Comparison of ENCODE assay signal across 15 cellular contexts in the genomic region with DNA sequence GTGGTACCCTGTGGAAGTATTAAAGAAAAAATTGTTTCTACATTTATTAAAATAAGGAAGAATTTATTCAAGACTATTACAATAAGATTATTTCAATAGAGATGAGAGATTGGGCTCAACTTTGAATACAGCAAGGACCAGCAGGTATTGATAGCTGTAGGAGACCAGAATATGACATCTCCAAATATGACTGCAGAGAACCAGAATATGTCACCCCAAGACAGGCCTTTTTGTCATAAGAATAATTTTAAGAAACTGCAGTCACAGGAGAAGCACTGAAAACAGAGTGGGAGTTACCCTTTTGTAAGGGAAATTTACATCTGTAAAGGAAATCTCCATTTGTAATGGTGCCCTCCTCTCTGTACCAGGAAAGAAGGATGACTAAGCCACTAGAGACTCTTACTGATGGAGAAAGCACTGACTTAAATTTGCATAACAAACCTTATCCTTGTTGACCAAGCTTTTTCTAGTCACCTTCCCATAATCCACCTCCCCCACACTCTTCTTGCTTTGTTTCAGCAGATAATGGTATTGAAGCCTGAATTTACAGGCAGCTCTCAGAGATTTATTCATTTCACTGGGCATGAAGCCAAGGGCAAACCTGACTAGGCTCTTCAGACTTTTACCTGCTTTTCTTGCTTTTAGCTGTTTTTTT.
DNase-seq lines count a peak whose midpoint lies in the region; TF ChIP-seq lines count a peak whose summit lies in the region.
"Had no signal": no experiment of that assay in that cellular context is flagged by ENCODE, and none has a peak within 500 bp of the region (broad histone marks: within the 10 kb centered on the region; RNA-seq: fewer than 3 reads in every experiment).

No MANE protein-coding gene starts in this region.

- H3K27ac ChIP-seq in HEK293 (ENCODE audit: extremely low read depth, low read depth, low read length): no peak overlapping the region
- H3K27ac ChIP-seq: thoracic aorta had no signal

- CTCF ChIA-PET in HEK293 (lab: Yijun Ruan, JAX): no interaction called here

- H3K4me1 ChIP-seq in HEK293 (ENCODE audit: control insufficient read depth, insufficient read depth, low read length) (no peaks in the 10 kb centered on the region), iPS-15b (ENCODE audit: control insufficient read depth, insufficient read depth, low read length) (peaks cover 22% of the 10 kb centered on the region)

- no peaks in the 10 kb centered on the region for H3K27me3 ChIP-seq in iPS-15b (ENCODE audit: control insufficient read depth, insufficient read depth, low read length)

- DNase-seq in ELF-1 (ENCODE audit: low read depth, low spot score) (peak; percentile 82), NCI-H2227 treated with DMSO at 0.1 percent for 48 hours (lab: John Stamatoyannopoulos, UW) (peak; percentile 18), lower leg skin (ENCODE audit: low spot score in 2 of 2) (no peak), RPMI8226 (no peak), C1 segment of cervical spinal cord (lab: John Stamatoyannopoulos, UW) (no peak)
- DNase-seq in activated effector memory CD4-positive, alpha-beta T cell treated with anti-CD3 and anti-CD28 coated beads, Interleukin-2, amount 50 U/mL, for 16 hours: no peak
- DNase-seq: activated CD4-positive, alpha-beta T cell treated with anti-CD3 and anti-CD28 coated beads, Interleukin-2, amount 50 U/mL, for 48 hours; activated naive CD8-positive, alpha-beta T cell treated with anti-CD3 and anti-CD28 coated beads, Interleukin-2, amount 10 ng/mL, durations not matched to agents 7 days and 5 days; CD4-positive, CD25-positive, alpha-beta regulatory T cell; naive B cell; NCI-H1092; T-helper 17 cell had no signal

- intact Hi-C loops in lower leg skin (cut with DNase I; ENCODE audit: low total_unique reads): no loop called here

- POLR2A ChIA-PET in HEK293 (lab: Yijun Ruan, JAX): no interaction called here

- no peaks in the 10 kb centered on the region for H3K9me3 ChIP-seq in HEK293 (ENCODE audit: control insufficient read depth, insufficient read depth, low read depth, low read length)
- peaks cover 13% of the 10 kb centered on the region for H3K9me3 ChIP-seq in iPS-15b (ENCODE audit: control insufficient read depth, insufficient read depth, low read length)

- TF ChIP-seq POLR2A in lower leg skin (IDR thresholded peaks at IDR 0.05): no peak

- no peak overlapping the region for H3K9ac ChIP-seq in iPS-15b (ENCODE audit: low read depth, low read length)

- H3K36me3 ChIP-seq in HEK293 (ENCODE audit: control insufficient read depth in 2 of 2, insufficient read depth in 1 of 2, low read length in 2 of 2) (no peaks in the 10 kb centered on the region), iPS-15b (ENCODE audit: control insufficient read depth, insufficient read depth, low read length) (peaks cover 3% of the 10 kb centered on the region)
- H3K36me3 ChIP-seq: thoracic aorta had no signal

- H3K4me3 ChIP-seq in HEK293 (ENCODE audit: low read depth, low read length) (no peak overlapping the region), iPS-15b (ENCODE audit: low read depth, low read length) (peak overlapping the region; percentile 10), lower leg skin (ENCODE audit: low read depth, poor library complexity, severe bottlenecking) (no peak overlapping the region)
- H3K4me3 ChIP-seq: thoracic aorta had no signal

- no peak for TF ChIP-seq CTCF in HEK293 (tag by site-specific recombination; IDR thresholded peaks at IDR 0.05)
- no peak for TF ChIP-seq CTCF in lower leg skin (IDR thresholded peaks at IDR 0.05)

TF ChIP-seq in HEK293, 187 proteins besides CTCF, POLR2A, EP300 and RAD21:
- TF ChIP-seq SALL2 (tag by site-specific recombination; IDR thresholded peaks at IDR 0.05; ENCODE audit: borderline replicate concordance) (no peak), ZNF239 (tag by site-specific recombination; IDR thresholded peaks at IDR 0.05) (no peak), PRDM1 (tag by site-specific recombination; IDR thresholded peaks at IDR 0.05) (0 out of 2 replicates have a peak, but pooled peaks have one; percentile 27)

Comparison
In these comparisons a context has a peak if more than half of its experiments do, and no peak if none do; other contexts are left out.
1. DNase-seq: peak in ELF-1 (single experiment) and NCI-H2227 treated with DMSO at 0.1 percent for 48 hours (single experiment); none in activated effector memory CD4-positive, alpha-beta T cell treated with anti-CD3 and anti-CD28 coated beads, Interleukin-2, amount 50 U/mL, for 16 hours (single experiment), lower leg skin (0 of 2), RPMI8226 (single experiment) and C1 segment of cervical spinal cord (0 of 14).